1 cellular context compared by ENCODE assay signal in the genomic region with DNA sequence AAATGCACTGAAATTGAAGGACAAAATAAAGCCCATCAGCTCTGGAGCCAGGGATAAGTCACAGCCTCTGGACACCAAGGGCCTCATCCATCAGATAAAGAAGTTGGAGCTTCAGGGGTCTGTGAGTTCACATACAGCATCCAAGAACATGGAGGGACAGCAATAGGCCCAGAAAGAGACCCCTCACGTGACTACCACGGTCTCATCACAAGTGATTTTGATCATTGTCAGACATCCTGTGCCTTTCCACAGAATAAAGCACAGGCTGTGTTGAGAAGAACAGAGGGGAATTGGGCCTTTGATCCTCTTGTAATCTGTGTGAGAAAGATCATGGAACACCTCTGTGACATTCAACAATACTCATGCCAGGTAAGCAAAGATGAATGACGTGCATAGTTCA.
TF ChIP-seq lines count a peak whose summit lies in the region.

No MANE protein-coding gene starts in this region.

TF ChIP-seq in K562, 482 proteins besides CTCF, POLR2A, EP300 and RAD21 (continued from another document):
- TF ChIP-seq TFE3 (CRISPR knock-in tag; IDR thresholded peaks at IDR 0.05) (peak; percentile 76), SRSF7 (optimal IDR thresholded peaks at IDR 0.05; ENCODE audit: low read depth, low read length) (no peak), KDM4B (IDR thresholded peaks at IDR 0.05; ENCODE audit: borderline replicate concordance in 2 of 2, low read depth in 1 of 2) (no peak), JUND (IDR thresholded peaks at IDR 0.05; ENCODE audit: borderline replicate concordance, low read depth, low read length) (no peak), JUND (tag; IDR thresholded peaks at IDR 0.05; ENCODE audit: borderline replicate concordance, low read depth, low read length) (no peak), MTA2 (IDR thresholded peaks at IDR 0.05; ENCODE audit: low read depth) (no peak), REST (CRISPR knock-in tag; IDR thresholded peaks at IDR 0.05; ENCODE audit: low read depth) (no peak)
- TF ChIP-seq, protein P1, sequence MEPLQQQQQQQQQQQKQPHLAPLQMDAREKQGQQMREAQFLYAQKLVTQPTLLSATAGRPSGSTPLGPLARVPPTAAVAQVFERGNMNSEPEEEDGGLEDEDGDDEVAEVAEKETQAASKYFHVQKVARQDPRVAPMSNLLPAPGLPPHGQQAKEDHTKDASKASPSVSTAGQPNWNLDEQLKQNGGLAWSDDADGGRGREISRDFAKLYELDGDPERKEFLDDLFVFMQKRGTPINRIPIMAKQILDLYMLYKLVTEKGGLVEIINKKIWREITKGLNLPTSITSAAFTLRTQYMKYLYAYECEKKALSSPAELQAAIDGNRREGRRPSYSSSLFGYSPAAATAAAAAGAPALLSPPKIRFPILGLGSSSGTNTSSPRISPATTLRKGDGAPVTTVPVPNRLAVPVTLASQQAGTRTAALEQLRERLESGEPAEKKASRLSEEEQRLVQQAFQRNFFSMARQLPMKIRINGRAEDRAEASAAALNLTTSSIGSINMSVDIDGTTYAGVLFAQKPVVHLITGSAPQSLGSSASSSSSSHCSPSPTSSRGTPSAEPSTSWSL (CRISPR knock-in tag; IDR thresholded peaks at IDR 0.05; ENCODE audit: borderline replicate concordance): no peak
